Comparison of ENCODE assay signal across 8 cellular contexts in the genomic region with DNA sequence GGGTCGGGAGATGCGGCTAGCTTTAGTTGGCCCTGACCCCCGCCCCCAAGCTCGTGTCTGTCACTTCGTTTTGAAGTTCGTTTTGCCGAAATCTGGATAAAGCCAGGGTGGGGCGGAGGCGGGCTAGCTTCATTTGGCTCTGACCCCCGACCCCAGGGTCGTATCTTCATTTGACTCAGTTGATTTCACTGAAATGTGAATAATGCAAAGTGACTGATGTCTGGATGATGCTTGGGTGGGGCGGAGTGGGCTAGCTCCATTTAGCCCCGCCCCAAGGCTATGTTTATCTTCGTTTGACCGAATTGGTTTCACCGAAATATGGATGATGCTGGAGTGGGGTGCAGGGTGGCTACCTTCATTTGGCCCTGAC. TPM values are rescaled to one million over a fixed set of nuclear protein-coding genes. Genes with fewer than 3 reads are reported as not detected.
DNase-seq lines count a peak whose midpoint lies in the region; ATAC-seq and TF ChIP-seq lines count a peak whose summit lies in the region.

No MANE protein-coding gene starts in this region.

- DNase-seq in CD14-positive monocyte (ENCODE audit: low spot score) (no peak), NAMALWA (ENCODE audit: low spot score) (peak; percentile 77), Right ventricle myocardium superior (no peak), NCI-H345 treated with DMSO at 0.1 percent for 48 hours (lab: John Stamatoyannopoulos, UW; ENCODE audit: unreplicated experiment) (no peak)

- peak; percentile 25 for ATAC-seq in GM21423 (IDR thresholded peaks at IDR 0.05; ENCODE audit: unreplicated experiment)
- peak; percentile 54 for ATAC-seq in activated T-helper 17 cell treated with anti-CD3 and anti-CD28 coated beads, Interleukin-2, amount 50 U/mL, for 72 hours (replicated peaks)
- peak; percentile 12 for ATAC-seq in Right ventricle myocardium superior (ENCODE audit: poor library complexity)
- ATAC-seq in GM21619 (IDR thresholded peaks at IDR 0.05; ENCODE audit: unreplicated experiment): no peak

- intact Hi-C loops in CD14-positive monocyte (cut with micrococcal nuclease): loop anchor here in 1 of 2 donors (5.0 kb wide), 1 partner anchor 370 kb away; a partner anchor contains a TSS
- intact Hi-C loops in Right ventricle myocardium superior (cut with DNase I): no loop called here

- no peaks in the 10 kb centered on the region for H3K27me3 Mint-ChIP-seq in CD14-positive monocyte (ENCODE audit: low read depth in 3 of 3)
- H3K27me3 Mint-ChIP-seq in activated T-helper 17 cell treated with anti-CD3 and anti-CD28 coated beads, Interleukin-2, amount 50 U/mL, for 72 hours: no peaks in the 10 kb centered on the region

- H3K4me3 Mint-ChIP-seq in CD14-positive monocyte: peak overlapping the region; percentile 94 to 96
- peak overlapping the region; percentile 96 for H3K4me3 Mint-ChIP-seq in activated T-helper 17 cell treated with anti-CD3 and anti-CD28 coated beads, Interleukin-2, amount 50 U/mL, for 72 hours

- TF ChIP-seq CTCF in CD14-positive monocyte (IDR thresholded peaks at IDR 0.05): no peak

- H3K27ac Mint-ChIP-seq in CD14-positive monocyte: peak overlapping the region; percentile 95 to 99 (median 98)
- peak overlapping the region; percentile 98 for H3K27ac Mint-ChIP-seq in activated T-helper 17 cell treated with anti-CD3 and anti-CD28 coated beads, Interleukin-2, amount 50 U/mL, for 72 hours

- peak overlapping the region; percentile 99 for H3K4me3 ChIP-seq in rectal smooth muscle tissue (ENCODE audit: low read length)

- peaks cover 8% of the 10 kb centered on the region for H3K36me3 ChIP-seq in rectal smooth muscle tissue (ENCODE audit: control insufficient read depth, insufficient read depth, low read length)

- H3K27me3 ChIP-seq in rectal smooth muscle tissue (ENCODE audit: control insufficient read depth, insufficient read depth, low read length): no peaks in the 10 kb centered on the region

- H3K27ac ChIP-seq in rectal smooth muscle tissue (ENCODE audit: low read depth, low read length): peak overlapping the region; percentile 89

- H3K36me3 Mint-ChIP-seq in CD14-positive monocyte: peaks cover 32 to 35% of the 10 kb centered on the region in 2 donors
- peaks cover 63% of the 10 kb centered on the region for H3K36me3 Mint-ChIP-seq in activated T-helper 17 cell treated with anti-CD3 and anti-CD28 coated beads, Interleukin-2, amount 50 U/mL, for 72 hours (ENCODE audit: low read depth)

- H3K9ac ChIP-seq in rectal smooth muscle tissue (ENCODE audit: low read length): peak overlapping the region; percentile 98

- H3K9me3 Mint-ChIP-seq in CD14-positive monocyte: peaks cover 0 to 2% (median 0%) of the 10 kb centered on the region in 7 donors
- H3K9me3 Mint-ChIP-seq in activated T-helper 17 cell treated with anti-CD3 and anti-CD28 coated beads, Interleukin-2, amount 50 U/mL, for 72 hours: no peaks in the 10 kb centered on the region

- peaks cover 25% of the 10 kb centered on the region for H3K4me1 Mint-ChIP-seq in CD14-positive monocyte
- H3K4me1 Mint-ChIP-seq in activated T-helper 17 cell treated with anti-CD3 and anti-CD28 coated beads, Interleukin-2, amount 50 U/mL, for 72 hours: peaks cover 15% of the 10 kb centered on the region

- peaks cover 6% of the 10 kb centered on the region for H3K4me1 ChIP-seq in rectal smooth muscle tissue (ENCODE audit: control insufficient read depth, insufficient read depth, low read length)

RNA-seq across cellular contexts. Expression of a gene that starts 0.7 kb away (rescaled TPM):
- polyA plus RNA-seq in CD14-positive monocyte: 100 to 1,000 TPM in 1 of 2 donors, 10 to 100 TPM in 1; 96.7 to 118 TPM
- 100 to 1,000 TPM in 1 of 2 donors, 10 to 100 TPM in 1; 72.7 to 120 TPM for total RNA-seq in activated T-helper 17 cell treated with anti-CD3 and anti-CD28 coated beads, Interleukin-2, amount 50 U/mL, for 72 hours
- total RNA-seq in Right ventricle myocardium superior: 137 TPM
